22 cellular contexts compared by ENCODE assay signal in the genomic region with DNA sequence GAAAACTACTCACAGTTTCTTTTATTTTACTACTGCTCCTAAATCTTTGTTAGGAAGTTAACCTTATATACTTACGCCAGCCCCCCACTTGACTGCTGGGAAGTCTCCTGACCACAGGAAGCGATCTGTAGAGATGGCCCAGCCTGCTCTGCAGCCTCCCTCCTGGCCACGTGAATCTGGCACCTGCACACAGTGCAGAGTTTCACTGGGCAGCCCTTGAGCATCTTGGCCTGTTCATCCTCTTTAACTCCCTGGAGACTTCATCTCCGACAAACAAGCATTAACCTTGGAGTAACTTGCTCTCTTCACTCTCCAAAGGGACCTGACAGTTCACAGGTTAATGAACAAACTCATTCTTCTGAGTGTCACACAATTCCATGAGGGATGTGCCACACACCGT.
"Had no signal": no experiment of that assay in that cellular context is flagged by ENCODE, and none has a peak within 500 bp of the region (broad histone marks: within the 10 kb centered on the region; RNA-seq: fewer than 3 reads in every experiment).

No MANE protein-coding gene starts in this region.

- H3K4me3 ChIP-seq: breast epithelium, esophagus muscularis mucosa, ovary, testis had no signal

- H3K36me3 ChIP-seq: breast epithelium, esophagus muscularis mucosa, ovary had no signal

- DNase-seq: activated B cell treated with CpG ODN at 0.5 μM for 24 hours; activated CD4-positive, alpha-beta T cell treated with anti-CD3 and anti-CD28 coated beads, Interleukin-2, amount 50 U/mL, for 1 hour; activated CD8-positive, alpha-beta T cell treated with anti-CD3 and anti-CD28 coated beads for 36 hours; activated naive CD8-positive, alpha-beta T cell treated with anti-CD3 and anti-CD28 coated beads, Interleukin-2, amount 50 U/mL, for 24 hours; activated T-cell treated with anti-CD3 and anti-CD28 coated beads, Interleukin-2, amount 50 U/mL, for 4 hours; amygdala; foreskin keratinocyte; kidney; left colon; mammary epithelial cell; midbrain; naive thymus-derived CD4-positive, alpha-beta T cell; ovary; right cardiac atrium; stimulated activated CD4-positive, alpha-beta T cell treated with anti-CD3 and anti-CD28 coated beads, Interleukin-2, amount 100 ng/mL, for 48 hours; stimulated activated naive CD8-positive, alpha-beta T cell treated with anti-CD3 and anti-CD28 coated beads, Interleukin-15, Interleukin-2, amounts not matched to agents 100 U/mL and 50 U/mL, for 24 hours; T-helper 9 cell; testis; trophoblast cell had no signal

- H3K9me3 ChIP-seq: breast epithelium, esophagus muscularis mucosa, ovary, testis had no signal

- H3K27ac ChIP-seq: breast epithelium, esophagus muscularis mucosa, foreskin keratinocyte, ovary, testis had no signal

- H3K27me3 ChIP-seq: breast epithelium, esophagus muscularis mucosa, foreskin keratinocyte, ovary, testis had no signal

- H3K4me1 ChIP-seq: breast epithelium, foreskin keratinocyte had no signal

- ATAC-seq: activated CD8-positive, alpha-beta T cell treated with anti-CD3 and anti-CD28 coated beads for 36 hours; activated naive CD8-positive, alpha-beta T cell treated with anti-CD3 and anti-CD28 coated beads, Interleukin-2, amount 50 U/mL, for 24 hours; activated T-cell treated with anti-CD3 and anti-CD28 coated beads, Interleukin-2, amount 50 U/mL, for 4 hours; activated T-helper 17 cell treated with anti-CD3 and anti-CD28 coated beads, Interleukin-2, amount 50 U/mL, for 72 hours; foreskin keratinocyte; left colon; naive thymus-derived CD4-positive, alpha-beta T cell; right cardiac atrium; stimulated activated naive CD8-positive, alpha-beta T cell treated with anti-CD3 and anti-CD28 coated beads, Interleukin-15, Interleukin-2, amounts not matched to agents 100 U/mL and 50 U/mL, for 24 hours had no signal
